1 cellular context compared by ENCODE assay signal in the genomic region with DNA sequence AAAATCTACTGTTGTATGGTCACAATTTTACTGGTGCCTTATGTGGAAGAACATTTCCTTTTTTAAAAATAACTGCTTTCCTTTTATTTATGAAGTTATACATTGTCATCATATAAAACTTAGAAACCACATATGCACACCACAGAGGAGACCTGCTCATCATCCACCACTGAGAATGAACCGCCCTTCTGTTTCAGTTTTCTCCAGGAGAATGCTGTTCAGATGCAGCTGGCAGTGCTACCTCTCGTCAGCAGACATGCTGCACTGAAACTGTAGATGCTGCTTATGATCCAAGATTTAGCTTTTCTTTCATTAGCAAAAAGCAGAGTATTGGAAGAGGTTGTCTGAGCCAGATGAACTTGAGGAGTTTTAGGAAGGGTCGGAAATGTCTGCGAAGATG.
TF ChIP-seq lines count a peak whose summit lies in the region.

No MANE protein-coding gene starts in this region.

TF ChIP-seq in HepG2, 621 proteins besides CTCF, POLR2A, EP300 and RAD21:
- no peak for TF ChIP-seq ZNF160 (CRISPR knock-in tag; IDR thresholded peaks at IDR 0.05)
- TF ChIP-seq TAF1 (CRISPR knock-in tag; IDR thresholded peaks at IDR 0.05), result no peak
- no peak for TF ChIP-seq ZNF34 (CRISPR knock-in tag; IDR thresholded peaks at IDR 0.05; ENCODE audit: borderline replicate concordance)
- no peak for TF ChIP-seq ZNF772 (CRISPR knock-in tag; IDR thresholded peaks at IDR 0.05)
- no peak for TF ChIP-seq HNRNPH1 (optimal IDR thresholded peaks at IDR 0.05; ENCODE audit: low read depth, low read length)
- TF ChIP-seq RARG (CRISPR knock-in tag; IDR thresholded peaks at IDR 0.05; ENCODE audit: low read depth), result no peak
- no peak for TF ChIP-seq NFIC (IDR thresholded peaks at IDR 0.05; ENCODE audit: low read length)
- TF ChIP-seq, protein P1, sequence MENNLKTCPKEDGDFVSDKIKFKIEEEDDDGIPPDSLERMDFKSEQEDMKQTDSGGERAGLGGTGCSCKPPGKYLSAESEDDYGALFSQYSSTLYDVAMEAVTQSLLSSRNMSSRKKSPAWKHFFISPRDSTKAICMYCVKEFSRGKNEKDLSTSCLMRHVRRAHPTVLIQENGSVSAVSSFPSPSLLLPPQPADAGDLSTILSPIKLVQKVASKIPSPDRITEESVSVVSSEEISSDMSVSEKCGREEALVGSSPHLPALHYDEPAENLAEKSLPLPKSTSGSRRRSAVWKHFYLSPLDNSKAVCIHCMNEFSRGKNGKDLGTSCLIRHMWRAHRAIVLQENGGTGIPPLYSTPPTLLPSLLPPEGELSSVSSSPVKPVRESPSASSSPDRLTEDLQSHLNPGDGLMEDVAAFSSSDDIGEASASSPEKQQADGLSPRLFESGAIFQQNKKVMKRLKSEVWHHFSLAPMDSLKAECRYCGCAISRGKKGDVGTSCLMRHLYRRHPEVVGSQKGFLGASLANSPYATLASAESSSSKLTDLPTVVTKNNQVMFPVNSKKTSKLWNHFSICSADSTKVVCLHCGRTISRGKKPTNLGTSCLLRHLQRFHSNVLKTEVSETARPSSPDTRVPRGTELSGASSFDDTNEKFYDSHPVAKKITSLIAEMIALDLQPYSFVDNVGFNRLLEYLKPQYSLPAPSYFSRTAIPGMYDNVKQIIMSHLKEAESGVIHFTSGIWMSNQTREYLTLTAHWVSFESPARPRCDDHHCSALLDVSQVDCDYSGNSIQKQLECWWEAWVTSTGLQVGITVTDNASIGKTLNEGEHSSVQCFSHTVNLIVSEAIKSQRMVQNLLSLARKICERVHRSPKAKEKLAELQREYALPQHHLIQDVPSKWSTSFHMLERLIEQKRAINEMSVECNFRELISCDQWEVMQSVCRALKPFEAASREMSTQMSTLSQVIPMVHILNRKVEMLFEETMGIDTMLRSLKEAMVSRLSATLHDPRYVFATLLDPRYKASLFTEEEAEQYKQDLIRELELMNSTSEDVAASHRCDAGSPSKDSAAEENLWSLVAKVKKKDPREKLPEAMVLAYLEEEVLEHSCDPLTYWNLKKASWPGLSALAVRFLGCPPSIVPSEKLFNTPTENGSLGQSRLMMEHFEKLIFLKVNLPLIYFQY (CRISPR knock-in tag; IDR thresholded peaks at IDR 0.05; ENCODE audit: borderline replicate concordance), result no peak
- TF ChIP-seq ZFYVE20 (CRISPR knock-in tag; IDR thresholded peaks at IDR 0.05; ENCODE audit: borderline replicate concordance, low read depth), result no peak
- TF ChIP-seq, protein P2, sequence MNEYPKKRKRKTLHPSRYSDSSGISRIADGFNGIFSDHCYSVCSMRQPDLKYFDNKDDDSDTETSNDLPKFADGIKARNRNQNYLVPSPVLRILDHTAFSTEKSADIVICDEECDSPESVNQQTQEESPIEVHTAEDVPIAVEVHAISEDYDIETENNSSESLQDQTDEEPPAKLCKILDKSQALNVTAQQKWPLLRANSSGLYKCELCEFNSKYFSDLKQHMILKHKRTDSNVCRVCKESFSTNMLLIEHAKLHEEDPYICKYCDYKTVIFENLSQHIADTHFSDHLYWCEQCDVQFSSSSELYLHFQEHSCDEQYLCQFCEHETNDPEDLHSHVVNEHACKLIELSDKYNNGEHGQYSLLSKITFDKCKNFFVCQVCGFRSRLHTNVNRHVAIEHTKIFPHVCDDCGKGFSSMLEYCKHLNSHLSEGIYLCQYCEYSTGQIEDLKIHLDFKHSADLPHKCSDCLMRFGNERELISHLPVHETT (CRISPR knock-in tag; conservative IDR thresholded peaks at IDR 0.05), result no peak
- TF ChIP-seq CC2D1A (CRISPR knock-in tag; IDR thresholded peaks at IDR 0.05), result no peak
- no peak for TF ChIP-seq YY1 (IDR thresholded peaks at IDR 0.05; ENCODE audit: insufficient read depth, insufficient replicate concordance, low read depth, low read length)
- no peak for TF ChIP-seq ZFAT (CRISPR knock-in tag; conservative IDR thresholded peaks at IDR 0.05)
- TF ChIP-seq PHF20 (CRISPR knock-in tag; IDR thresholded peaks at IDR 0.05), result no peak
TF ChIP-seq in HepG2: peak in this region for 0.
